In genomic region chr15:93837450-93837849, GRCh38 we compare ENCODE assay signal across 19 cellular contexts.
"Had no signal": no experiment of that assay in that cellular context is flagged by ENCODE, and none has a peak within 500 bp of the region (broad histone marks: within the 10 kb centered on the region; RNA-seq: fewer than 3 reads in every experiment).

No MANE protein-coding gene starts in this region.

- H3K27me3 ChIP-seq: gastrocnemius medialis, neutrophil had no signal

- H3K36me3 Mint-ChIP-seq: naive thymus-derived CD4-positive, alpha-beta T cell; stimulated activated effector memory CD8-positive, alpha-beta T cell treated with anti-CD3 and anti-CD28 coated beads, Interleukin-12 subunit alpha, Interleukin-12 subunit beta, amount 100 ng/mL, for 72 hours; T-cell had no signal

- H3K27ac Mint-ChIP-seq: activated naive CD4-positive, alpha-beta T cell treated with anti-CD3 and anti-CD28 coated beads for 36 hours; activated naive CD8-positive, alpha-beta T cell treated with anti-CD3 and anti-CD28 coated beads, Interleukin-2, amount 50 U/mL, for 24 hours; activated T-helper 17 cell treated with anti-CD3 and anti-CD28 coated beads, Interleukin-2, amount 50 U/mL, for 72 hours; naive thymus-derived CD4-positive, alpha-beta T cell; stimulated activated effector memory CD8-positive, alpha-beta T cell treated with anti-CD3 and anti-CD28 coated beads, Interleukin-12 subunit alpha, Interleukin-12 subunit beta, amount 100 ng/mL, for 72 hours; T-cell had no signal

- H3K4me1 Mint-ChIP-seq: activated naive CD8-positive, alpha-beta T cell treated with anti-CD3 and anti-CD28 coated beads, Interleukin-2, amount 50 U/mL, for 24 hours; activated T-helper 17 cell treated with anti-CD3 and anti-CD28 coated beads, Interleukin-2, amount 50 U/mL, for 72 hours; naive thymus-derived CD4-positive, alpha-beta T cell; stimulated activated effector memory CD8-positive, alpha-beta T cell treated with anti-CD3 and anti-CD28 coated beads, Interleukin-12 subunit alpha, Interleukin-12 subunit beta, amount 100 ng/mL, for 72 hours; T-cell had no signal

- H3K27ac ChIP-seq: gastrocnemius medialis, heart left ventricle, lower lobe of right lung, neutrophil, parathyroid adenoma, thoracic aorta had no signal

- H3K4me3 Mint-ChIP-seq: activated naive CD4-positive, alpha-beta T cell treated with anti-CD3 and anti-CD28 coated beads for 36 hours; activated naive CD8-positive, alpha-beta T cell treated with anti-CD3 and anti-CD28 coated beads, Interleukin-2, amount 50 U/mL, for 24 hours; activated T-helper 17 cell treated with anti-CD3 and anti-CD28 coated beads, Interleukin-2, amount 50 U/mL, for 72 hours; naive thymus-derived CD4-positive, alpha-beta T cell; stimulated activated effector memory CD8-positive, alpha-beta T cell treated with anti-CD3 and anti-CD28 coated beads, Interleukin-12 subunit alpha, Interleukin-12 subunit beta, amount 100 ng/mL, for 72 hours; T-cell had no signal

- ATAC-seq: activated CD4-positive, CD25-positive, alpha-beta regulatory T cell treated with anti-CD3 and anti-CD28 coated beads, Interleukin-2, amount 50 U/mL, for 24 hours; activated naive CD8-positive, alpha-beta T cell treated with anti-CD3 and anti-CD28 coated beads, Interleukin-2, amount 50 U/mL, for 24 hours; activated T-helper 17 cell treated with anti-CD3 and anti-CD28 coated beads, Interleukin-2, amount 50 U/mL, for 72 hours; gastrocnemius medialis; heart left ventricle; left colon; lower lobe of right lung; mucosa of descending colon; naive thymus-derived CD4-positive, alpha-beta T cell; stimulated activated effector memory CD8-positive, alpha-beta T cell treated with anti-CD3 and anti-CD28 coated beads, Interleukin-12 subunit alpha, Interleukin-12 subunit beta, amount 100 ng/mL, for 72 hours; T-cell had no signal

- DNase-seq: activated CD4-positive, alpha-beta T cell treated with anti-CD3 and anti-CD28 coated beads, Interleukin-2, amount 50 U/mL, for 4 hours; activated naive CD4-positive, alpha-beta T cell treated with anti-CD3 and anti-CD28 coated beads for 36 hours; activated naive CD8-positive, alpha-beta T cell treated with anti-CD3 and anti-CD28 coated beads, Interleukin-2, amount 50 U/mL, for 24 hours; aorta; gastrocnemius medialis; heart left ventricle; left colon; lower lobe of right lung; mucosa of descending colon; naive thymus-derived CD4-positive, alpha-beta T cell; retina; T-cell; T-helper 9 cell had no signal

- H3K9me3 ChIP-seq: gastrocnemius medialis, lower lobe of right lung, mucosa of descending colon, neutrophil, thoracic aorta had no signal

- H3K9me3 Mint-ChIP-seq: activated naive CD8-positive, alpha-beta T cell treated with anti-CD3 and anti-CD28 coated beads, Interleukin-2, amount 50 U/mL, for 24 hours; stimulated activated effector memory CD8-positive, alpha-beta T cell treated with anti-CD3 and anti-CD28 coated beads, Interleukin-12 subunit alpha, Interleukin-12 subunit beta, amount 100 ng/mL, for 72 hours had no signal

- H2AFZ ChIP-seq: parathyroid adenoma had no signal

- H3K4me3 ChIP-seq: gastrocnemius medialis, heart left ventricle, lower lobe of right lung, mucosa of descending colon, thoracic aorta had no signal

- H3K36me3 ChIP-seq: gastrocnemius medialis, heart left ventricle, lower lobe of right lung, neutrophil, thoracic aorta had no signal

- H3K4me1 ChIP-seq: gastrocnemius medialis, heart left ventricle, lower lobe of right lung, parathyroid adenoma had no signal

- H3K9ac ChIP-seq: parathyroid adenoma had no signal

- H3K79me2 ChIP-seq: parathyroid adenoma had no signal
